ENCODE assay signal across 8 cellular contexts in genomic region chr10:6089334-6090219, GRCh38. TPM values are rescaled to one million over a fixed set of nuclear protein-coding genes. Genes with fewer than 3 reads are reported as not detected.
DNase-seq lines count a peak whose midpoint lies in the region; ATAC-seq and TF ChIP-seq lines count a peak whose summit lies in the region.

No MANE protein-coding gene starts in this region.

- H3K27me3 ChIP-seq in DND-41 (ENCODE audit: insufficient read depth, low read length, poor library complexity) (no peaks in the 10 kb centered on the region), MG63 (no peaks in the 10 kb centered on the region), adrenal gland (no peaks in the 10 kb centered on the region)

- peaks cover 44% of the 10 kb centered on the region for H4K20me1 ChIP-seq in DND-41 (ENCODE audit: insufficient read depth, low read length)

- H3K9ac ChIP-seq in DND-41 (ENCODE audit: low read depth, low read length), result peak overlapping the region; percentile 70

- peak overlapping the region; percentile 91 for H3K27ac Mint-ChIP-seq in stimulated activated effector memory CD8-positive, alpha-beta T cell treated with anti-CD3 and anti-CD28 coated beads, Interleukin-12 subunit alpha, Interleukin-12 subunit beta, amount 100 ng/mL, for 72 hours

- peaks cover 53% of the 10 kb centered on the region for H3K36me3 Mint-ChIP-seq in stimulated activated effector memory CD8-positive, alpha-beta T cell treated with anti-CD3 and anti-CD28 coated beads, Interleukin-12 subunit alpha, Interleukin-12 subunit beta, amount 100 ng/mL, for 72 hours

- H3K4me1 ChIP-seq in DND-41 (ENCODE audit: insufficient read depth, low read length) (peaks cover 41% of the 10 kb centered on the region), adrenal gland (replicated peaks in 1 of 2) (peaks cover 17 to 50% of the 10 kb centered on the region in 2 donors)

- peak overlapping the region; percentile 60 for H2AFZ ChIP-seq in DND-41 (ENCODE audit: low read depth, low read length)

- H3K9me3 ChIP-seq in DND-41 (ENCODE audit: insufficient read depth, low read length, severe bottlenecking), result no peaks in the 10 kb centered on the region
- H3K9me3 ChIP-seq in MG63, result no peaks in the 10 kb centered on the region
- no peaks in the 10 kb centered on the region for H3K9me3 ChIP-seq in adrenal gland (replicated peaks in 1 of 3)

- TF ChIP-seq POLR2A in adrenal gland (IDR thresholded peaks at IDR 0.05), result peak in 1 of 2 donors; percentile 34

- peak; percentile 21 for ATAC-seq in DND-41 (ENCODE audit: insufficient read depth, low read depth)
- peak; percentile 27 for ATAC-seq in GM21526 (IDR thresholded peaks at IDR 0.05; ENCODE audit: low FRiP score, unreplicated experiment)
- peak; percentile 22 for ATAC-seq in stimulated activated effector memory CD8-positive, alpha-beta T cell treated with anti-CD3 and anti-CD28 coated beads, Interleukin-12 subunit alpha, Interleukin-12 subunit beta, amount 100 ng/mL, for 72 hours

- TF ChIP-seq CTCF in DND-41 (IDR thresholded peaks at IDR 0.05; ENCODE audit: borderline replicate concordance, extremely low read depth, low read length, poor library complexity, severe bottlenecking) (peak; percentile 2), adrenal gland (IDR thresholded peaks at IDR 0.05) (no peak)

- H3K4me2 ChIP-seq in DND-41 (ENCODE audit: insufficient read depth, low read length), result peak overlapping the region; percentile 75

- DNase-seq in DND-41 (peak; percentile 48), MG63 (peak; percentile 8), adrenal gland (peak in 5 of 7 donors; percentile 15 to 43 (median 35)), iris pigment epithelial cell (ENCODE audit: low read depth) (peak; percentile 43), occipital lobe (lab: John Stamatoyannopoulos, UW) (no peak)
- DNase-seq in stimulated activated effector memory CD8-positive, alpha-beta T cell treated with anti-CD3 and anti-CD28 coated beads, Interleukin-12 subunit alpha, Interleukin-12 subunit beta, amount 100 ng/mL, for 72 hours (ENCODE audit: low spot score in 2 of 2), result peak in 1 of 2 donors; percentile 65
- no peak for DNase-seq in effector CD4-positive, alpha-beta T cell

- 1% methylated on average over 29 to 53 of the region's 53 CpGs for WGBS in adrenal gland, 4 donors

- no peaks in the 10 kb centered on the region for H3K9me3 Mint-ChIP-seq in stimulated activated effector memory CD8-positive, alpha-beta T cell treated with anti-CD3 and anti-CD28 coated beads, Interleukin-12 subunit alpha, Interleukin-12 subunit beta, amount 100 ng/mL, for 72 hours

- H3K27ac ChIP-seq in DND-41 (ENCODE audit: low read length) (peak overlapping the region; percentile 71), adrenal gland (peak overlapping the region in 4 of 5 donors; percentile 80 to 97 (median 90))

- H3K4me1 Mint-ChIP-seq in stimulated activated effector memory CD8-positive, alpha-beta T cell treated with anti-CD3 and anti-CD28 coated beads, Interleukin-12 subunit alpha, Interleukin-12 subunit beta, amount 100 ng/mL, for 72 hours, result peaks cover 75% of the 10 kb centered on the region

- H3K79me2 ChIP-seq in DND-41 (ENCODE audit: insufficient read depth, low read length), result peaks cover 59% of the 10 kb centered on the region

- H3K4me3 Mint-ChIP-seq in stimulated activated effector memory CD8-positive, alpha-beta T cell treated with anti-CD3 and anti-CD28 coated beads, Interleukin-12 subunit alpha, Interleukin-12 subunit beta, amount 100 ng/mL, for 72 hours, result peak overlapping the region; percentile 87

- peaks cover 7% of the 10 kb centered on the region for H3K36me3 ChIP-seq in DND-41 (ENCODE audit: insufficient read depth, low read length)
- H3K36me3 ChIP-seq in MG63, result peaks cover 8% of the 10 kb centered on the region; the same call in 1 of the 2 replicates
- H3K36me3 ChIP-seq in adrenal gland (replicated peaks in 1 of 2), result no peaks in the 10 kb centered on the region

- intact Hi-C loops in adrenal gland (cut with DNase I), result loop anchor here (10.0 kb wide), 3 partner anchors 55 to 315 kb away; no protein-coding TSS in a partner anchor

- H3K4me3 ChIP-seq in DND-41 (ENCODE audit: low read depth in 1 of 2, low read length in 2 of 2) (peak overlapping the region; percentile 65 to 78; a peak in 3 of 4 replicates), MG63 (peak overlapping the region; percentile 87), adrenal gland (peak overlapping the region; percentile 7 to 99 (median 81))

RNA-seq across cellular contexts. Expression of gene RBM17, which starts 0.7 kb away (rescaled TPM):
- 27.2 and 99.9 TPM in 2 replicates for total RNA-seq in MG63 (2014; rRNA removed; shearing (Covaris generic); ENCODE audit: low replicate concordance)
- total RNA-seq in adrenal gland, result 10 to 100 TPM; 31.9 to 72.1 (median 60.6) TPM
- polyA plus RNA-seq in adrenal gland, result 100 to 1,000 TPM in 2 of 3 donors, 10 to 100 TPM in 1; 92.4 to 123 (median 101) TPM
- 38.2 TPM for total RNA-seq in occipital lobe

RNA-seq across cellular contexts. Expression of gene IL2RA, which starts 27.4 kb away (rescaled TPM):
- not detected in 2 replicates for total RNA-seq in MG63 (2014; rRNA removed; shearing (Covaris generic); ENCODE audit: low replicate concordance)
- 10 to 100 TPM in 3 of 8 donors, 1 to 10 TPM in 3, under 1 TPM in 2; 0.14 to 57.9 (median 6.9) TPM for total RNA-seq in adrenal gland
- 1 to 10 TPM in 2 of 3 donors, under 1 TPM in 1; 0.24 to 1.7 (median 1.3) TPM for polyA plus RNA-seq in adrenal gland
- total RNA-seq in occipital lobe, result not detected

Comparison
In these comparisons a context has a peak if more than half of its experiments do, and no peak if none do; other contexts are left out.
1. DNase-seq: peak in DND-41 (single experiment), MG63 (single experiment), adrenal gland (5 of 7) and iris pigment epithelial cell (single experiment); none in occipital lobe (single experiment) and effector CD4-positive, alpha-beta T cell (single experiment).
2. Peak in every context shown above with its lines, with median percentiles within 50 percentile points of each other: ATAC-seq and H3K4me3 ChIP-seq.